41 cellular contexts compared by ENCODE assay signal in the genomic region with DNA sequence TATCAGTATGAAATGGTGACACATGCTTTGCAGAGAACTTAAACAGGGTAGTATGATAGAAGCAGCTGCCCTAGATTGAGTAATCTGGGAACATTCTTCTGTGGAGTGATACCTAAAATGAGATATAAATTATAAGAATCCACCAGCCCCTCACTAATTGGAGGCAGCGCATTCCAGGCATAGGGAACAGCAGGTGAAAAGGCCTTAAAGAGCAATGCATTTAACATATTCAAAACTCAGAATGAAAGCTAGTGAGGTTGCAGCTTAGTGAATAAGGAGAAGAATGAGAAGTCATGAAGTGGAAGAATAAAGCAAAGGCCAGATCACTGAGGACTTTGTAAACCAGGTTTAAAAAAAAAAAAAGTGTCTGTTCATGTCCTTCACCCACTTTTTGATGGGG. TPM values are rescaled to one million over a fixed set of nuclear protein-coding genes. Genes with fewer than 3 reads are reported as not detected.
"Had no signal": no experiment of that assay in that cellular context is flagged by ENCODE, and none has a peak within 500 bp of the region (broad histone marks: within the 10 kb centered on the region; RNA-seq: fewer than 3 reads in every experiment).

No MANE protein-coding gene starts in this region.

- H3K9me3 Mint-ChIP-seq: activated CD4-positive, alpha-beta memory T cell treated with anti-CD3 and anti-CD28 coated beads for 36 hours; activated CD4-positive, alpha-beta T cell treated with anti-CD3 and anti-CD28 coated beads, Interleukin-2, amount 10 ng/mL, durations not matched to agents 24 days and 14 days; activated CD8-positive, alpha-beta T cell treated with anti-CD3 and anti-CD28 coated beads for 36 hours; activated naive CD4-positive, alpha-beta T cell treated with anti-CD3 and anti-CD28 coated beads, Interleukin-2, amount 10 ng/mL, durations not matched to agents 7 days and 5 days; activated naive CD4-positive, alpha-beta T cell treated with anti-CD3 and anti-CD28 coated beads, Interleukin-2, amount 50 U/mL, for 24 hours; activated naive CD8-positive, alpha-beta T cell treated with anti-CD3 and anti-CD28 coated beads, Interleukin-2, amount 10 ng/mL, durations not matched to agents 7 days and 5 days; activated naive CD8-positive, alpha-beta T cell treated with anti-CD3 and anti-CD28 coated beads, Interleukin-2, amount 50 U/mL, for 24 hours; activated T-helper 2 cell treated with anti-CD3 and anti-CD28 coated beads, Interferon-gamma antibody, Interleukin-2, Interleukin-4, amounts not matched to agents 10 μg/mL and 5 μg/mL and 100 μg/mL, durations not matched to agents 14 hours and 24 hours and 36 hours; T-helper 1 cell treated with Interleukin-12 subunit alpha and Interleukin-12 subunit beta and Interleukin-4 antibody, amounts not matched to agents 30 μg/mL and 1 μg/mL, for 36 hours; T-helper 2 cell treated with Interferon-gamma antibody and Interleukin-4, amounts not matched to agents 5 μg/mL and 100 μg/mL, for 36 hours had no signal

- H3K27ac Mint-ChIP-seq: activated CD4-positive, alpha-beta memory T cell treated with anti-CD3 and anti-CD28 coated beads for 36 hours; activated CD4-positive, alpha-beta T cell treated with anti-CD3 and anti-CD28 coated beads, Interleukin-2, amount 10 ng/mL, durations not matched to agents 24 days and 14 days; activated CD8-positive, alpha-beta T cell treated with anti-CD3 and anti-CD28 coated beads for 36 hours; activated naive CD4-positive, alpha-beta T cell treated with anti-CD3 and anti-CD28 coated beads, Interleukin-2, amount 10 ng/mL, durations not matched to agents 7 days and 5 days; activated naive CD4-positive, alpha-beta T cell treated with anti-CD3 and anti-CD28 coated beads, Interleukin-2, amount 50 U/mL, for 24 hours; activated naive CD8-positive, alpha-beta T cell; activated naive CD8-positive, alpha-beta T cell treated with anti-CD3 and anti-CD28 coated beads, Interleukin-2, amount 10 ng/mL, durations not matched to agents 7 days and 5 days; activated naive CD8-positive, alpha-beta T cell treated with anti-CD3 and anti-CD28 coated beads, Interleukin-2, amount 50 U/mL, for 24 hours; activated T-cell treated with anti-CD3 and anti-CD28 coated beads, Interleukin-2, amount 50 U/mL, for 24 hours; activated T-helper 2 cell treated with anti-CD3 and anti-CD28 coated beads, Interferon-gamma antibody, Interleukin-2, Interleukin-4, amounts not matched to agents 10 μg/mL and 5 μg/mL and 100 μg/mL, durations not matched to agents 14 hours and 24 hours and 36 hours; brain; T-helper 1 cell treated with Interleukin-12 subunit alpha and Interleukin-12 subunit beta and Interleukin-4 antibody, amounts not matched to agents 30 μg/mL and 1 μg/mL, for 36 hours; T-helper 2 cell treated with Interferon-gamma antibody and Interleukin-4, amounts not matched to agents 5 μg/mL and 100 μg/mL, for 36 hours had no signal

- H3K27ac ChIP-seq: ascending aorta, cardiac muscle cell, VCaP had no signal

- ATAC-seq: activated CD4-positive, CD25-positive, alpha-beta regulatory T cell treated with anti-CD3 and anti-CD28 coated beads, Interleukin-2, amount 50 U/mL, for 24 hours; activated CD8-positive, alpha-beta T cell treated with anti-CD3 and anti-CD28 coated beads for 36 hours; activated naive CD8-positive, alpha-beta T cell treated with anti-CD3 and anti-CD28 coated beads, Interleukin-2, amount 50 U/mL, for 24 hours had no signal

- H3K36me3 Mint-ChIP-seq: activated CD4-positive, alpha-beta memory T cell treated with anti-CD3 and anti-CD28 coated beads for 36 hours; activated naive CD4-positive, alpha-beta T cell treated with anti-CD3 and anti-CD28 coated beads, Interleukin-2, amount 10 ng/mL, durations not matched to agents 7 days and 5 days; activated naive CD4-positive, alpha-beta T cell treated with anti-CD3 and anti-CD28 coated beads, Interleukin-2, amount 50 U/mL, for 24 hours; activated naive CD8-positive, alpha-beta T cell; activated naive CD8-positive, alpha-beta T cell treated with anti-CD3 and anti-CD28 coated beads, Interleukin-2, amount 10 ng/mL, durations not matched to agents 7 days and 5 days; brain had no signal

- H3K27me3 ChIP-seq: ascending aorta, cardiac muscle cell had no signal

- FAIRE-seq: bronchial epithelial cell, TTC549 had no signal

- H3K9me3 ChIP-seq: ascending aorta had no signal

- H3K27me3 Mint-ChIP-seq: activated CD4-positive, alpha-beta memory T cell treated with anti-CD3 and anti-CD28 coated beads for 36 hours; activated CD4-positive, alpha-beta T cell treated with anti-CD3 and anti-CD28 coated beads, Interleukin-2, amount 10 ng/mL, durations not matched to agents 24 days and 14 days; activated CD8-positive, alpha-beta T cell treated with anti-CD3 and anti-CD28 coated beads for 36 hours; activated naive CD4-positive, alpha-beta T cell treated with anti-CD3 and anti-CD28 coated beads, Interleukin-2, amount 10 ng/mL, durations not matched to agents 7 days and 5 days; activated naive CD8-positive, alpha-beta T cell; activated naive CD8-positive, alpha-beta T cell treated with anti-CD3 and anti-CD28 coated beads, Interleukin-2, amount 10 ng/mL, durations not matched to agents 7 days and 5 days; activated naive CD8-positive, alpha-beta T cell treated with anti-CD3 and anti-CD28 coated beads, Interleukin-2, amount 50 U/mL, for 24 hours; activated T-cell treated with anti-CD3 and anti-CD28 coated beads, Interleukin-2, amount 50 U/mL, for 24 hours; brain; central memory CD8-positive, alpha-beta T cell had no signal

- H3K36me3 ChIP-seq: ascending aorta, cardiac muscle cell had no signal

- H3K4me3 Mint-ChIP-seq: activated CD4-positive, alpha-beta memory T cell treated with anti-CD3 and anti-CD28 coated beads for 36 hours; activated CD4-positive, alpha-beta T cell treated with anti-CD3 and anti-CD28 coated beads, Interleukin-2, amount 10 ng/mL, durations not matched to agents 24 days and 14 days; activated CD8-positive, alpha-beta T cell treated with anti-CD3 and anti-CD28 coated beads for 36 hours; activated naive CD4-positive, alpha-beta T cell treated with anti-CD3 and anti-CD28 coated beads, Interleukin-2, amount 10 ng/mL, durations not matched to agents 7 days and 5 days; activated naive CD4-positive, alpha-beta T cell treated with anti-CD3 and anti-CD28 coated beads, Interleukin-2, amount 50 U/mL, for 24 hours; activated naive CD8-positive, alpha-beta T cell; activated naive CD8-positive, alpha-beta T cell treated with anti-CD3 and anti-CD28 coated beads, Interleukin-2, amount 10 ng/mL, durations not matched to agents 7 days and 5 days; activated naive CD8-positive, alpha-beta T cell treated with anti-CD3 and anti-CD28 coated beads, Interleukin-2, amount 50 U/mL, for 24 hours; activated T-cell treated with anti-CD3 and anti-CD28 coated beads, Interleukin-2, amount 50 U/mL, for 24 hours; brain; central memory CD8-positive, alpha-beta T cell; T-helper 1 cell treated with Interleukin-12 subunit alpha and Interleukin-12 subunit beta and Interleukin-4 antibody, amounts not matched to agents 30 μg/mL and 1 μg/mL, for 36 hours; T-helper 2 cell treated with Interferon-gamma antibody and Interleukin-4, amounts not matched to agents 5 μg/mL and 100 μg/mL, for 36 hours had no signal

- DNase-seq: activated CD4-positive, alpha-beta memory T cell treated with anti-CD3 and anti-CD28 coated beads for 36 hours; activated CD4-positive, alpha-beta T cell treated with anti-CD3 and anti-CD28 coated beads for 1 hour; activated CD4-positive, alpha-beta T cell treated with anti-CD3 and anti-CD28 coated beads for 4 hours; activated CD4-positive, alpha-beta T cell treated with anti-CD3 and anti-CD28 coated beads, Interleukin-2, amount 10 ng/mL, durations not matched to agents 24 days and 14 days; activated CD4-positive, alpha-beta T cell treated with anti-CD3 and anti-CD28 coated beads, Interleukin-2, amount 50 U/mL, for 1 hour; activated CD4-positive, alpha-beta T cell treated with anti-CD3 and anti-CD28 coated beads, Interleukin-2, amount 50 U/mL, for 4 hours; activated CD4-positive, CD25-positive, alpha-beta regulatory T cell; activated CD8-positive, alpha-beta memory T cell treated with anti-CD3 and anti-CD28 coated beads, Interleukin-2, amount 50 U/mL, for 4 hours; activated CD8-positive, alpha-beta T cell treated with anti-CD3 and anti-CD28 coated beads for 36 hours; activated effector memory CD4-positive, alpha-beta T cell treated with Interleukin-2 at 50 U/mL for 16 hours; activated gamma-delta T cell; activated naive CD4-positive, alpha-beta T cell treated with anti-CD3 and anti-CD28 coated beads, Interleukin-2, amount 10 ng/mL, durations not matched to agents 7 days and 5 days; activated naive CD4-positive, alpha-beta T cell treated with Interleukin-2 at 50 U/mL for 16 hours; activated naive CD8-positive, alpha-beta T cell treated with anti-CD3 and anti-CD28 coated beads, Interleukin-2, amount 10 ng/mL, durations not matched to agents 7 days and 5 days; activated naive CD8-positive, alpha-beta T cell treated with anti-CD3 and anti-CD28 coated beads, Interleukin-2, amount 50 U/mL, for 24 hours; activated T-cell treated with anti-CD3 and anti-CD28 coated beads for 4 hours; activated T-cell treated with anti-CD3 and anti-CD28 coated beads, Interleukin-2, amount 50 U/mL, for 24 hours; activated T-cell treated with anti-CD3 and anti-CD28 coated beads, Interleukin-2, amount 50 U/mL, for 48 hours; amygdala; anterior cingulate cortex; caudate nucleus; cerebellar nuclear complex; T-helper 1 cell; T-helper 2 cell; T-helper 9 cell had no signal

- H3K4me1 ChIP-seq: ascending aorta had no signal

- H3K4me3 ChIP-seq: ascending aorta, cardiac muscle cell had no signal

- H3K4me1 Mint-ChIP-seq: activated CD4-positive, alpha-beta T cell treated with anti-CD3 and anti-CD28 coated beads, Interleukin-2, amount 10 ng/mL, durations not matched to agents 24 days and 14 days; activated naive CD4-positive, alpha-beta T cell treated with anti-CD3 and anti-CD28 coated beads, Interleukin-2, amount 10 ng/mL, durations not matched to agents 7 days and 5 days; activated naive CD4-positive, alpha-beta T cell treated with anti-CD3 and anti-CD28 coated beads, Interleukin-2, amount 50 U/mL, for 24 hours; activated naive CD8-positive, alpha-beta T cell treated with anti-CD3 and anti-CD28 coated beads, Interleukin-2, amount 10 ng/mL, durations not matched to agents 7 days and 5 days; activated naive CD8-positive, alpha-beta T cell treated with anti-CD3 and anti-CD28 coated beads, Interleukin-2, amount 50 U/mL, for 24 hours; brain; central memory CD8-positive, alpha-beta T cell had no signal

RNA-seq across cellular contexts. Expression of gene ODAM, which starts 4.9 kb away (rescaled TPM):
- total RNA-seq: activated CD4-positive, alpha-beta memory T cell treated with anti-CD3 and anti-CD28 coated beads for 36 hours; activated CD4-positive, alpha-beta T cell treated with anti-CD3 and anti-CD28 coated beads, Interleukin-2, amount 10 ng/mL, durations not matched to agents 24 days and 14 days; activated CD8-positive, alpha-beta memory T cell treated with anti-CD3 and anti-CD28 coated beads for 36 hours; activated CD8-positive, alpha-beta T cell treated with anti-CD3 and anti-CD28 coated beads for 36 hours; activated naive CD8-positive, alpha-beta T cell treated with anti-CD3 and anti-CD28 coated beads, Interleukin-2, amount 10 ng/mL, durations not matched to agents 7 days and 5 days; activated T-helper 2 cell treated with anti-CD3 and anti-CD28 coated beads, Interferon-gamma antibody, Interleukin-2, Interleukin-4, amounts not matched to agents 10 μg/mL and 5 μg/mL and 100 μg/mL, durations not matched to agents 14 hours and 24 hours and 36 hours; ascending aorta; bronchial epithelial cell; chondrocyte had no signal

RNA-seq across cellular contexts. Expression of gene FDCSP, which starts 35.3 kb away (rescaled TPM):
- total RNA-seq: activated CD4-positive, alpha-beta memory T cell treated with anti-CD3 and anti-CD28 coated beads for 36 hours; activated CD4-positive, alpha-beta T cell treated with anti-CD3 and anti-CD28 coated beads, Interleukin-2, amount 10 ng/mL, durations not matched to agents 24 days and 14 days; activated CD8-positive, alpha-beta memory T cell treated with anti-CD3 and anti-CD28 coated beads for 36 hours; activated CD8-positive, alpha-beta T cell treated with anti-CD3 and anti-CD28 coated beads for 36 hours; activated naive CD8-positive, alpha-beta T cell treated with anti-CD3 and anti-CD28 coated beads, Interleukin-2, amount 10 ng/mL, durations not matched to agents 7 days and 5 days; activated T-helper 2 cell treated with anti-CD3 and anti-CD28 coated beads, Interferon-gamma antibody, Interleukin-2, Interleukin-4, amounts not matched to agents 10 μg/mL and 5 μg/mL and 100 μg/mL, durations not matched to agents 14 hours and 24 hours and 36 hours; ascending aorta; bronchial epithelial cell; cardiac muscle cell; chondrocyte had no signal
- polyA plus RNA-seq: cardiac muscle cell had no signal

RNA-seq across cellular contexts. Expression of gene PRR27, which starts 36.5 kb away (rescaled TPM):
- total RNA-seq: activated CD4-positive, alpha-beta memory T cell treated with anti-CD3 and anti-CD28 coated beads for 36 hours; activated CD4-positive, alpha-beta T cell treated with anti-CD3 and anti-CD28 coated beads, Interleukin-2, amount 10 ng/mL, durations not matched to agents 24 days and 14 days; activated CD8-positive, alpha-beta memory T cell treated with anti-CD3 and anti-CD28 coated beads for 36 hours; activated CD8-positive, alpha-beta T cell treated with anti-CD3 and anti-CD28 coated beads for 36 hours; activated naive CD8-positive, alpha-beta T cell treated with anti-CD3 and anti-CD28 coated beads, Interleukin-2, amount 10 ng/mL, durations not matched to agents 7 days and 5 days; activated T-helper 2 cell treated with anti-CD3 and anti-CD28 coated beads, Interferon-gamma antibody, Interleukin-2, Interleukin-4, amounts not matched to agents 10 μg/mL and 5 μg/mL and 100 μg/mL, durations not matched to agents 14 hours and 24 hours and 36 hours; ascending aorta; bronchial epithelial cell; cardiac muscle cell; chondrocyte had no signal
- polyA plus RNA-seq: adipose tissue, cardiac muscle cell had no signal

RNA-seq across cellular contexts. Expression of gene CSN3, which starts 51.8 kb away (rescaled TPM):
- total RNA-seq: activated CD4-positive, alpha-beta memory T cell treated with anti-CD3 and anti-CD28 coated beads for 36 hours; activated CD4-positive, alpha-beta T cell treated with anti-CD3 and anti-CD28 coated beads, Interleukin-2, amount 10 ng/mL, durations not matched to agents 24 days and 14 days; activated CD8-positive, alpha-beta memory T cell treated with anti-CD3 and anti-CD28 coated beads for 36 hours; activated CD8-positive, alpha-beta T cell treated with anti-CD3 and anti-CD28 coated beads for 36 hours; activated naive CD8-positive, alpha-beta T cell treated with anti-CD3 and anti-CD28 coated beads, Interleukin-2, amount 10 ng/mL, durations not matched to agents 7 days and 5 days; activated T-helper 2 cell treated with anti-CD3 and anti-CD28 coated beads, Interferon-gamma antibody, Interleukin-2, Interleukin-4, amounts not matched to agents 10 μg/mL and 5 μg/mL and 100 μg/mL, durations not matched to agents 14 hours and 24 hours and 36 hours; ascending aorta; bronchial epithelial cell; cardiac muscle cell; chondrocyte had no signal
- polyA plus RNA-seq: adipose tissue, cardiac muscle cell had no signal
